Comparison of ENCODE assay signal across 8 cellular contexts in genomic region chr3:4888913-4889846, GRCh38.
A peak's percentile ranks its signal among the peaks of the same experiment; 100 is the strongest.
DNase-seq lines count a peak whose midpoint lies in the region; ATAC-seq and TF ChIP-seq lines count a peak whose summit lies in the region.

No MANE protein-coding gene starts in this region.

- ATAC-seq in GM21528 (IDR thresholded peaks at IDR 0.05; ENCODE audit: low FRiP score, unreplicated experiment) = peak; percentile 86

- H3K4me3 ChIP-seq in GM12865 (ENCODE audit: low read depth, low read length) = no peak overlapping the region

- DNase-seq in GM12865 (ENCODE audit: low read depth) = peak; percentile 79
- peak; percentile 44 for DNase-seq in LHCN-M2 (ENCODE audit: low read depth)
- DNase-seq in dermis blood vessel endothelial cell = peak; percentile 14
- no peak for DNase-seq in HuH-7 (ENCODE audit: low spot score)
- DNase-seq in NCI-H82 (lab: John Stamatoyannopoulos, UW) = no peak
- DNase-seq in DMS53 treated with DMSO at 0.1 percent for 48 hours (lab: John Stamatoyannopoulos, UW; ENCODE audit: unreplicated experiment) = no peak
- no peak for DNase-seq in NCI-H1436 treated with DMSO at 0.1 percent for 48 hours (lab: John Stamatoyannopoulos, UW)

- no peak for TF ChIP-seq CTCF in GM12865 (IDR thresholded peaks at IDR 0.05; ENCODE audit: insufficient read depth, low read depth, low read length, missing control alignments)

Comparison
In these comparisons a context has a peak if more than half of its experiments do, and no peak if none do; other contexts are left out.
1. DNase-seq: peak in GM12865 (single experiment), LHCN-M2 (single experiment) and dermis blood vessel endothelial cell (single experiment); none in HuH-7 (single experiment), NCI-H82 (single experiment), DMS53 treated with DMSO at 0.1 percent for 48 hours (single experiment) and NCI-H1436 treated with DMSO at 0.1 percent for 48 hours (single experiment).